8 cellular contexts compared by ENCODE assay signal in the genomic region with DNA sequence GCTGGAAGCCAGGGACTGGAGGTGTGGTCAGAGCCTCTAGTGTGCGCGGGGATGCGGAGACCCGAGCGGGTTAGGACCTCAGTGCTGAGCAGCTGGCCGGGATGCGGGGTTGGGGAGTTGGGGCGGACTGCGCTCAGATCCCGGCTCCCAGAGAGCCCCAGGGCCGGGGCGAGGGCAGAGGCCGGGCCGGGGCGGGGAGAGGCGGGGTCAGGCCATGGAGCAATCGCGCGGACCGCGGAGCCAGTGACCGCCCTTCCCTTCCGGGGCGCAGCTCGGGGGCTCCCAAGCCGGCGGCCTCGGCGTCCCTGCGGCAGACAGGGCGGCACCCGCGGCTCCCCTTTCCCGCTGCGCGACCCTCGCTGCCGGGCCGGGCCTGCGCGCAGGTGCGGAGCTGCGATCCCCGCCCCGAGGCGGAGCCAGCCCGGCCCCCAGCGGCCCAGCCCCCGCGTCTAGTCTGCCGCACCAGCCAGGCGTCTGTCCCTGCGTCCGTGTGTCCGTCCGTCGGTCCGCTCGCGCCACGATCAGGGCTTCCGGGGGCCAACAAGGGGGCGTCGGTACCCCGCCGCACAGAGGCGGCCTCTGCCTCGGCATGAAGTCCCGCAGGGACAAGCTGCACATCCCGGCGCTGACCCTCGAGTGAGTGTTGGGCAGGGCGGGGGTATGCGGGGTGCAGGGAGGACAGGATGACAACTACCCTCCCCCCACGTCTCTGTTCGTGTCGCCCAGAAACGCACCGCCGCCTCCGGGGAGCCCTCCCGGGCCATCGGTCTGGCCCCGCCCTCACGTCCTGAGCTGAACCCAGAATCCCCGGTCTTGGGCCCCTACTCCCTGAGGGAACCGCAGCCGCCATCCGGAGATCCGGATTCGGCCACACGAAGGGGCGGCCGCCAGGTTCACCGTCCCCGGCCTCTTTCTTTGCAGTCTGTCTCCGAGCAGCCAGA. TPM values are rescaled to one million over a fixed set of nuclear protein-coding genes. Genes with fewer than 3 reads are reported as not detected.
DNase-seq lines count a peak whose midpoint lies in the region; ATAC-seq, FAIRE-seq and TF ChIP-seq lines count a peak whose summit lies in the region.

No MANE protein-coding gene starts in this region.

- peak overlapping the region; percentile 71 for H3K4me3 Mint-ChIP-seq in activated CD8-positive, alpha-beta memory T cell treated with anti-CD3 and anti-CD28 coated beads, Interleukin-2, amount 10 ng/mL, durations not matched to agents 7 days and 5 days
- peak overlapping the region; percentile 83 for H3K4me3 Mint-ChIP-seq in nephron

- FAIRE-seq in D721Med (lab: Jason Lieb, UNC): no peak

- H3K27ac Mint-ChIP-seq in activated CD8-positive, alpha-beta memory T cell treated with anti-CD3 and anti-CD28 coated beads, Interleukin-2, amount 10 ng/mL, durations not matched to agents 7 days and 5 days: no peak overlapping the region
- H3K27ac Mint-ChIP-seq in nephron: peak overlapping the region in 1 of 3 experiments; percentile 87

- peak; percentile 81 for ATAC-seq in activated CD8-positive, alpha-beta memory T cell treated with anti-CD3 and anti-CD28 coated beads, Interleukin-2, amount 10 ng/mL, durations not matched to agents 7 days and 5 days
- ATAC-seq in HG03108 (IDR thresholded peaks at IDR 0.05; ENCODE audit: unreplicated experiment): no peak
- no peak for ATAC-seq in HG03457 (IDR thresholded peaks at IDR 0.05; ENCODE audit: unreplicated experiment)

- peak overlapping the region; percentile 95 for H3K4me2 ChIP-seq in fibroblast of lung (ENCODE audit: extremely low read depth, insufficient read depth, low read length)

- no peak for TF ChIP-seq CTCF in D721Med (IDR thresholded peaks at IDR 0.05; ENCODE audit: insufficient read depth, missing control alignments)
- no peak for TF ChIP-seq CTCF in fibroblast of lung (conservative IDR thresholded peaks at IDR 0.05 in 1 of 2, IDR thresholded peaks at IDR 0.05 in 1 of 2; ENCODE audit: low read depth in 1 of 2, low read length in 2 of 2)
- no peak for TF ChIP-seq CTCF in nephron (IDR thresholded peaks at IDR 0.05; ENCODE audit: unreplicated experiment in 3 of 3)

- H3K27ac ChIP-seq in fibroblast of lung (ENCODE audit: insufficient read depth, low read length) (no peak overlapping the region), urinary bladder (ENCODE audit: low read depth) (peak overlapping the region; percentile 58)

- WGBS in urinary bladder: 2% methylated on average over 97 of the region's 97 CpGs

- no peaks in the 10 kb centered on the region for H4K20me1 ChIP-seq in fibroblast of lung (ENCODE audit: control insufficient read depth, extremely low read depth, insufficient read depth, low read length)

- H3K36me3 ChIP-seq in fibroblast of lung (ENCODE audit: control insufficient read depth, insufficient read depth, low read length): peaks cover 1% of the 10 kb centered on the region
- H3K36me3 ChIP-seq in urinary bladder (ENCODE audit: insufficient read depth): no peaks in the 10 kb centered on the region

- H3K4me3 ChIP-seq in fibroblast of lung (replicated peaks in 1 of 4; ENCODE audit: control extremely low read depth in 1 of 4, insufficient read depth in 1 of 4, low read depth in 3 of 4, low read length in 4 of 4): peak overlapping the region; percentile 60 to 82 (median 64)
- peak overlapping the region; percentile 65 for H3K4me3 ChIP-seq in urinary bladder (ENCODE audit: low read depth, low read length)

- H3K4me1 Mint-ChIP-seq in activated CD8-positive, alpha-beta memory T cell treated with anti-CD3 and anti-CD28 coated beads, Interleukin-2, amount 10 ng/mL, durations not matched to agents 7 days and 5 days: peaks cover 22% of the 10 kb centered on the region
- H3K4me1 Mint-ChIP-seq in nephron: peaks cover 7% of the 10 kb centered on the region

- no peaks in the 10 kb centered on the region for H3K79me2 ChIP-seq in fibroblast of lung (ENCODE audit: control insufficient read depth, insufficient read depth, low read length)

- H3K9me3 ChIP-seq in fibroblast of lung (ENCODE audit: control insufficient read depth, insufficient read depth, low read depth, low read length): no peaks in the 10 kb centered on the region

- H2AFZ ChIP-seq in fibroblast of lung (ENCODE audit: low read length): peak overlapping the region; percentile 45

- H3K9ac ChIP-seq in fibroblast of lung (ENCODE audit: insufficient read depth, low read length): peak overlapping the region; percentile 64

- no peaks in the 10 kb centered on the region for H3K27me3 Mint-ChIP-seq in activated CD8-positive, alpha-beta memory T cell treated with anti-CD3 and anti-CD28 coated beads, Interleukin-2, amount 10 ng/mL, durations not matched to agents 7 days and 5 days
- H3K27me3 Mint-ChIP-seq in nephron (ENCODE audit: low read depth): peaks cover 24% of the 10 kb centered on the region

- peaks cover 5% of the 10 kb centered on the region for H3K4me1 ChIP-seq in fibroblast of lung (ENCODE audit: control insufficient read depth, extremely low read depth, insufficient read depth, low read length)
- no peaks in the 10 kb centered on the region for H3K4me1 ChIP-seq in urinary bladder (ENCODE audit: insufficient read depth)

- no peaks in the 10 kb centered on the region for H3K9me3 Mint-ChIP-seq in activated CD8-positive, alpha-beta memory T cell treated with anti-CD3 and anti-CD28 coated beads, Interleukin-2, amount 10 ng/mL, durations not matched to agents 7 days and 5 days (ENCODE audit: low read depth)
- no peaks in the 10 kb centered on the region for H3K9me3 Mint-ChIP-seq in nephron

- peaks cover 2% of the 10 kb centered on the region for H3K36me3 Mint-ChIP-seq in activated CD8-positive, alpha-beta memory T cell treated with anti-CD3 and anti-CD28 coated beads, Interleukin-2, amount 10 ng/mL, durations not matched to agents 7 days and 5 days
- no peaks in the 10 kb centered on the region for H3K36me3 Mint-ChIP-seq in nephron (ENCODE audit: low read depth)

- DNase-seq in D721Med (ENCODE audit: insufficient read length, low spot score) (peak; percentile 71), HuH-7 (ENCODE audit: low spot score) (peak; percentile 57), fibroblast of lung (ENCODE audit: low read depth in 2 of 2) (no peak)
- peak; percentile 66 for DNase-seq in activated CD8-positive, alpha-beta memory T cell treated with anti-CD3 and anti-CD28 coated beads, Interleukin-2, amount 10 ng/mL, durations not matched to agents 7 days and 5 days

- CTCF ChIA-PET in activated CD8-positive, alpha-beta memory T cell treated with anti-CD3 and anti-CD28 coated beads, Interleukin-2, amount 10 ng/mL, durations not matched to agents 7 days and 5 days (lab: Charles Lee): interaction anchor here (1.0 to 5.9 kb wide), 16 partner anchors 8 to 301 kb away, joined by 3 to 84 read pairs (median 6); partner anchors contain the start of genes IL12RB1, MAST3, MPV17L2 and PIK3R2

- H3K27me3 ChIP-seq in fibroblast of lung (ENCODE audit: control insufficient read depth, insufficient read depth, low read length): no peaks in the 10 kb centered on the region

RNA-seq across cellular contexts. Expression of gene MAST3, which starts 12.4 kb away (rescaled TPM):
- total RNA-seq in activated CD8-positive, alpha-beta memory T cell treated with anti-CD3 and anti-CD28 coated beads, Interleukin-2, amount 10 ng/mL, durations not matched to agents 7 days and 5 days: 10 to 100 TPM; 25.7 to 34.1 TPM
- total RNA-seq in fibroblast of lung (2.3 and 4.1 TPM in 2 replicates), urinary bladder (3.5 TPM)
- polyA plus RNA-seq in fibroblast of lung (2.0 and 2.3 TPM in 2 replicates), urinary bladder (7.0 TPM)
- polyA plus RNA-seq in fibroblast of lung (2012): 3.3 and 3.4 TPM in 2 replicates
- 10.1 and 11.5 TPM in 2 replicates for polyA minus RNA-seq in fibroblast of lung (ENCODE audit: low replicate concordance)

RNA-seq across cellular contexts. Expression of gene IL12RB1, which starts 23.3 kb away (rescaled TPM):
- 10 to 100 TPM; 69.9 to 76.2 TPM for total RNA-seq in activated CD8-positive, alpha-beta memory T cell treated with anti-CD3 and anti-CD28 coated beads, Interleukin-2, amount 10 ng/mL, durations not matched to agents 7 days and 5 days
- under 0.01 and 0.50 TPM in 2 replicates for total RNA-seq in fibroblast of lung
- polyA plus RNA-seq in fibroblast of lung: 0.06 and 0.75 TPM in 2 replicates
- polyA plus RNA-seq in fibroblast of lung (2012): 0.73 TPM in 1 of 2 replicates, not detected in the other
- 0.37 and 2.5 TPM in 2 replicates for polyA minus RNA-seq in fibroblast of lung (ENCODE audit: low replicate concordance)
- total RNA-seq in urinary bladder: 0.63 TPM
- polyA plus RNA-seq in urinary bladder: 1.1 TPM

RNA-seq across cellular contexts. Expression of gene PIK3R2, which starts 43.0 kb away (rescaled TPM):
- 10 to 100 TPM in 1 of 2 experiments, 1 to 10 TPM in 1; 8.0 to 11.2 TPM for total RNA-seq in activated CD8-positive, alpha-beta memory T cell treated with anti-CD3 and anti-CD28 coated beads, Interleukin-2, amount 10 ng/mL, durations not matched to agents 7 days and 5 days
- total RNA-seq in fibroblast of lung (10.1 and 11.3 TPM in 2 replicates), urinary bladder (12.2 TPM)
- polyA plus RNA-seq in fibroblast of lung (18.4 and 29.5 TPM in 2 replicates), urinary bladder (17.0 TPM)
- polyA plus RNA-seq in fibroblast of lung (2012): 32.6 and 45.1 TPM in 2 replicates
- polyA minus RNA-seq in fibroblast of lung (ENCODE audit: low replicate concordance): 25.4 and 35.9 TPM in 2 replicates

Comparison
In these comparisons a context has a peak if more than half of its experiments do, and no peak if none do; other contexts are left out.
1. DNase-seq: peak in D721Med (single experiment), HuH-7 (single experiment) and activated CD8-positive, alpha-beta memory T cell treated with anti-CD3 and anti-CD28 coated beads, Interleukin-2, amount 10 ng/mL, durations not matched to agents 7 days and 5 days (single experiment); none in fibroblast of lung (0 of 2).
2. RNA of gene IL12RB1, which starts 23.3 kb away (total RNA-seq): 69.9 to 76.2 TPM in activated CD8-positive, alpha-beta memory T cell treated with anti-CD3 and anti-CD28 coated beads, Interleukin-2, amount 10 ng/mL, durations not matched to agents 7 days and 5 days; 0.63 TPM in urinary bladder (single experiment) and under 0.01 to 0.50 TPM in fibroblast of lung; every median in the first group is over 10 times any median in the second.